Comparison of ENCODE assay signal across 1 cellular context in the genomic region with DNA sequence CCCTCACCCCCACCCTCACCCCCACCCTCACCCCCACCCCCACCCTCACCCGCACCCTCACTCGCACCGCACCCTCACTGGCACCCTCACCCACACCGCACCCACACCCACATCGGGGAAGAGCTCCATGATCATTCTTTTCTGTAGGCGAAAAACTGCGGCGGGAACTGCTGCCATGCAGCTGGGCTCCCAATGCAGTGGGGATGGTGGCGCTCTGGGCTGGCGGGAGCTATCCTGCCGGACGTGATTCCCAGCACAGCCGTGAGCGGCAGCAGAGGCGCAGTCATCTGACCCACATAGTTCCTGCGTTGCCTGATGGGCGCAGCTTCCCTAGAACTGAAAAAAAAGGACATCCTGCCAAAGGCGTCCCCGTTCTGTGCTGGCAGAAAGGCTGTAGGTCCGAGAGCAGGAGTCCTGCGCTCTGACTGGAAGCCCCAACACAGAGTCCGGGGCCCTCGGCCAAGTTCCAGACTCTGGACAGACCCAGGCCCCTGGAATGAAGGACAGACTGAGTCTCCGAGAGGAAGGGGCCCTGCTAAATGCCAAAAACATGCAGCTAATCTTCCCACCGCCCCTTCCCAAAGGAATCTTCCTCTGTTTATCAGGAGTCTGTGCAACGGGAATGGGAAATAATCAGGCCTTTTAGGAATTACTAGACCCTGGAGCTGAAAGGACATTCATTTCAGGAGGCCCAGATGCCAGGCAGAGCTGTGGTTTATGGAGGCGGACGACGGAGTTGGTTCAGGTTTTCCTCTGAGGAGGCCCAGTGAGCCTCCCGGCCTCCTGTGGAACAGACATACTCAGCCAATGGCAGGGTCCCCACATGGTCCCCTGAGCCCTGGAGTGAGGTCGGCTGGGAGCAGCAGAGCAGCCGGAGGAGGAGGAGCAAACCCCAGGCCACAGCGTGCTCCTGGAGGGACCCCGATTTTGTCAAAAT.
TF ChIP-seq lines count a peak whose summit lies in the region.

No MANE protein-coding gene starts in this region.

TF ChIP-seq in HepG2, 621 proteins besides CTCF, POLR2A, EP300 and RAD21 (continued from another document and continues in another):
- TF ChIP-seq, protein P1, sequence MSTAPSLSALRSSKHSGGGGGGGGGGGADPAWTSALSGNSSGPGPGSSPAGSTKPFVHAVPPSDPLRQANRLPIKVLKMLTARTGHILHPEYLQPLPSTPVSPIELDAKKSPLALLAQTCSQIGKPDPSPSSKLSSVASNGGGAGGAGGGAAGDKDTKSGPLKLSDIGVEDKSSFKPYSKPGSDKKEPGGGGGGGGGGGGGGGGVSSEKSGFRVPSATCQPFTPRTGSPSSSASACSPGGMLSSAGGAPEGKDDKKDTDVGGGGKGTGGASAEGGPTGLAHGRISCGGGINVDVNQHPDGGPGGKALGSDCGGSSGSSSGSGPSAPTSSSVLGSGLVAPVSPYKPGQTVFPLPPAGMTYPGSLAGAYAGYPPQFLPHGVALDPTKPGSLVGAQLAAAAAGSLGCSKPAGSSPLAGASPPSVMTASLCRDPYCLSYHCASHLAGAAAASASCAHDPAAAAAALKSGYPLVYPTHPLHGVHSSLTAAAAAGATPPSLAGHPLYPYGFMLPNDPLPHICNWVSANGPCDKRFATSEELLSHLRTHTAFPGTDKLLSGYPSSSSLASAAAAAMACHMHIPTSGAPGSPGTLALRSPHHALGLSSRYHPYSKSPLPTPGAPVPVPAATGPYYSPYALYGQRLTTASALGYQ (CRISPR knock-in tag; IDR thresholded peaks at IDR 0.05): no peak
- TF ChIP-seq, protein P2, sequence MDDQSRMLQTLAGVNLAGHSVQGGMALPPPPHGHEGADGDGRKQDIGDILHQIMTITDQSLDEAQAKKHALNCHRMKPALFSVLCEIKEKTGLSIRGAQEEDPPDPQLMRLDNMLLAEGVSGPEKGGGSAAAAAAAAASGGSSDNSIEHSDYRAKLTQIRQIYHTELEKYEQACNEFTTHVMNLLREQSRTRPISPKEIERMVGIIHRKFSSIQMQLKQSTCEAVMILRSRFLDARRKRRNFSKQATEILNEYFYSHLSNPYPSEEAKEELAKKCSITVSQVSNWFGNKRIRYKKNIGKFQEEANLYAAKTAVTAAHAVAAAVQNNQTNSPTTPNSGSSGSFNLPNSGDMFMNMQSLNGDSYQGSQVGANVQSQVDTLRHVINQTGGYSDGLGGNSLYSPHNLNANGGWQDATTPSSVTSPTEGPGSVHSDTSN (CRISPR knock-in tag; IDR thresholded peaks at IDR 0.05; ENCODE audit: borderline replicate concordance): no peak
- TF ChIP-seq PTBP1 (IDR thresholded peaks at IDR 0.05; ENCODE audit: low read depth, low read length, poor library complexity, severe bottlenecking): no peak
- no peak for TF ChIP-seq ZNF83 (CRISPR knock-in tag; IDR thresholded peaks at IDR 0.05; ENCODE audit: borderline replicate concordance)
- TF ChIP-seq ZSCAN29 (CRISPR knock-in tag; conservative IDR thresholded peaks at IDR 0.05): 0 out of 2 replicates have a peak, but pooled peaks have one; percentile 82
- peak; percentile 18; the same call in 1 of the 2 replicates for TF ChIP-seq NFYC (CRISPR knock-in tag; IDR thresholded peaks at IDR 0.05)
- no peak for TF ChIP-seq SOX13 (IDR thresholded peaks at IDR 0.05)
- TF ChIP-seq SOX13 (CRISPR knock-in tag; conservative IDR thresholded peaks at IDR 0.05 in 1 of 2, IDR thresholded peaks at IDR 0.05 in 1 of 2): peak in 1 of 2 experiments; percentile 31; a peak in 1 of 4 replicates
- TF ChIP-seq ZNF674 (CRISPR knock-in tag; IDR thresholded peaks at IDR 0.05; ENCODE audit: low read depth): no peak
- no peak for TF ChIP-seq ZSCAN31 (CRISPR knock-in tag; IDR thresholded peaks at IDR 0.05; ENCODE audit: low read depth)
- TF ChIP-seq ZFP36 (IDR thresholded peaks at IDR 0.05; ENCODE audit: borderline replicate concordance, low read depth, low read length, partially characterized antibody): no peak
- TF ChIP-seq ZMAT3 (CRISPR knock-in tag; conservative IDR thresholded peaks at IDR 0.05): peak; percentile 50; the same call in 1 of the 2 replicates
- TF ChIP-seq CHD4 (IDR thresholded peaks at IDR 0.05; ENCODE audit: borderline replicate concordance, low read length): 0 out of 2 replicates have a peak, but pooled peaks have one; percentile 28
- TF ChIP-seq, protein P3, sequence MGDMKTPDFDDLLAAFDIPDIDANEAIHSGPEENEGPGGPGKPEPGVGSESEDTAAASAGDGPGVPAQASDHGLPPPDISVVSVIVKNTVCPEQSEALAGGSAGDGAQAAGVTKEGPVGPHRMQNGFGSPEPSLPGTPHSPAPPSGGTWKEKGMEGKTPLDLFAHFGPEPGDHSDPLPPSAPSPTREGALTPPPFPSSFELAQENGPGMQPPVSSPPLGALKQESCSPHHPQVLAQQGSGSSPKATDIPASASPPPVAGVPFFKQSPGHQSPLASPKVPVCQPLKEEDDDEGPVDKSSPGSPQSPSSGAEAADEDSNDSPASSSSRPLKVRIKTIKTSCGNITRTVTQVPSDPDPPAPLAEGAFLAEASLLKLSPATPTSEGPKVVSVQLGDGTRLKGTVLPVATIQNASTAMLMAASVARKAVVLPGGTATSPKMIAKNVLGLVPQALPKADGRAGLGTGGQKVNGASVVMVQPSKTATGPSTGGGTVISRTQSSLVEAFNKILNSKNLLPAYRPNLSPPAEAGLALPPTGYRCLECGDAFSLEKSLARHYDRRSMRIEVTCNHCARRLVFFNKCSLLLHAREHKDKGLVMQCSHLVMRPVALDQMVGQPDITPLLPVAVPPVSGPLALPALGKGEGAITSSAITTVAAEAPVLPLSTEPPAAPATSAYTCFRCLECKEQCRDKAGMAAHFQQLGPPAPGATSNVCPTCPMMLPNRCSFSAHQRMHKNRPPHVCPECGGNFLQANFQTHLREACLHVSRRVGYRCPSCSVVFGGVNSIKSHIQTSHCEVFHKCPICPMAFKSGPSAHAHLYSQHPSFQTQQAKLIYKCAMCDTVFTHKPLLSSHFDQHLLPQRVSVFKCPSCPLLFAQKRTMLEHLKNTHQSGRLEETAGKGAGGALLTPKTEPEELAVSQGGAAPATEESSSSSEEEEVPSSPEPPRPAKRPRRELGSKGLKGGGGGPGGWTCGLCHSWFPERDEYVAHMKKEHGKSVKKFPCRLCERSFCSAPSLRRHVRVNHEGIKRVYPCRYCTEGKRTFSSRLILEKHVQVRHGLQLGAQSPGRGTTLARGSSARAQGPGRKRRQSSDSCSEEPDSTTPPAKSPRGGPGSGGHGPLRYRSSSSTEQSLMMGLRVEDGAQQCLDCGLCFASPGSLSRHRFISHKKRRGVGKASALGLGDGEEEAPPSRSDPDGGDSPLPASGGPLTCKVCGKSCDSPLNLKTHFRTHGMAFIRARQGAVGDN (CRISPR knock-in tag; IDR thresholded peaks at IDR 0.05): peak; percentile 92
- no peak for TF ChIP-seq ZNF24 (IDR thresholded peaks at IDR 0.05)
- TF ChIP-seq, protein P4, sequence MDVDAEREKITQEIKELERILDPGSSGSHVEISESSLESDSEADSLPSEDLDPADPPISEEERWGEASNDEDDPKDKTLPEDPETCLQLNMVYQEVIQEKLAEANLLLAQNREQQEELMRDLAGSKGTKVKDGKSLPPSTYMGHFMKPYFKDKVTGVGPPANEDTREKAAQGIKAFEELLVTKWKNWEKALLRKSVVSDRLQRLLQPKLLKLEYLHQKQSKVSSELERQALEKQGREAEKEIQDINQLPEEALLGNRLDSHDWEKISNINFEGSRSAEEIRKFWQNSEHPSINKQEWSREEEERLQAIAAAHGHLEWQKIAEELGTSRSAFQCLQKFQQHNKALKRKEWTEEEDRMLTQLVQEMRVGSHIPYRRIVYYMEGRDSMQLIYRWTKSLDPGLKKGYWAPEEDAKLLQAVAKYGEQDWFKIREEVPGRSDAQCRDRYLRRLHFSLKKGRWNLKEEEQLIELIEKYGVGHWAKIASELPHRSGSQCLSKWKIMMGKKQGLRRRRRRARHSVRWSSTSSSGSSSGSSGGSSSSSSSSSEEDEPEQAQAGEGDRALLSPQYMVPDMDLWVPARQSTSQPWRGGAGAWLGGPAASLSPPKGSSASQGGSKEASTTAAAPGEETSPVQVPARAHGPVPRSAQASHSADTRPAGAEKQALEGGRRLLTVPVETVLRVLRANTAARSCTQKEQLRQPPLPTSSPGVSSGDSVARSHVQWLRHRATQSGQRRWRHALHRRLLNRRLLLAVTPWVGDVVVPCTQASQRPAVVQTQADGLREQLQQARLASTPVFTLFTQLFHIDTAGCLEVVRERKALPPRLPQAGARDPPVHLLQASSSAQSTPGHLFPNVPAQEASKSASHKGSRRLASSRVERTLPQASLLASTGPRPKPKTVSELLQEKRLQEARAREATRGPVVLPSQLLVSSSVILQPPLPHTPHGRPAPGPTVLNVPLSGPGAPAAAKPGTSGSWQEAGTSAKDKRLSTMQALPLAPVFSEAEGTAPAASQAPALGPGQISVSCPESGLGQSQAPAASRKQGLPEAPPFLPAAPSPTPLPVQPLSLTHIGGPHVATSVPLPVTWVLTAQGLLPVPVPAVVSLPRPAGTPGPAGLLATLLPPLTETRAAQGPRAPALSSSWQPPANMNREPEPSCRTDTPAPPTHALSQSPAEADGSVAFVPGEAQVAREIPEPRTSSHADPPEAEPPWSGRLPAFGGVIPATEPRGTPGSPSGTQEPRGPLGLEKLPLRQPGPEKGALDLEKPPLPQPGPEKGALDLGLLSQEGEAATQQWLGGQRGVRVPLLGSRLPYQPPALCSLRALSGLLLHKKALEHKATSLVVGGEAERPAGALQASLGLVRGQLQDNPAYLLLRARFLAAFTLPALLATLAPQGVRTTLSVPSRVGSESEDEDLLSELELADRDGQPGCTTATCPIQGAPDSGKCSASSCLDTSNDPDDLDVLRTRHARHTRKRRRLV (CRISPR knock-in tag; IDR thresholded peaks at IDR 0.05): no peak
- TF ChIP-seq HDAC6 (IDR thresholded peaks at IDR 0.05; ENCODE audit: low read depth, low read length): no peak
- no peak for TF ChIP-seq NFE2L2 (IDR thresholded peaks at IDR 0.05; ENCODE audit: low read length)
- TF ChIP-seq MAFK (conservative IDR thresholded peaks at IDR 0.05 in 1 of 2, IDR thresholded peaks at IDR 0.05 in 1 of 2; ENCODE audit: low read length in 2 of 2): no peak
- TF ChIP-seq ZNF337 (CRISPR knock-in tag; IDR thresholded peaks at IDR 0.05; ENCODE audit: borderline replicate concordance, low read depth): no peak
- TF ChIP-seq, protein P5, sequence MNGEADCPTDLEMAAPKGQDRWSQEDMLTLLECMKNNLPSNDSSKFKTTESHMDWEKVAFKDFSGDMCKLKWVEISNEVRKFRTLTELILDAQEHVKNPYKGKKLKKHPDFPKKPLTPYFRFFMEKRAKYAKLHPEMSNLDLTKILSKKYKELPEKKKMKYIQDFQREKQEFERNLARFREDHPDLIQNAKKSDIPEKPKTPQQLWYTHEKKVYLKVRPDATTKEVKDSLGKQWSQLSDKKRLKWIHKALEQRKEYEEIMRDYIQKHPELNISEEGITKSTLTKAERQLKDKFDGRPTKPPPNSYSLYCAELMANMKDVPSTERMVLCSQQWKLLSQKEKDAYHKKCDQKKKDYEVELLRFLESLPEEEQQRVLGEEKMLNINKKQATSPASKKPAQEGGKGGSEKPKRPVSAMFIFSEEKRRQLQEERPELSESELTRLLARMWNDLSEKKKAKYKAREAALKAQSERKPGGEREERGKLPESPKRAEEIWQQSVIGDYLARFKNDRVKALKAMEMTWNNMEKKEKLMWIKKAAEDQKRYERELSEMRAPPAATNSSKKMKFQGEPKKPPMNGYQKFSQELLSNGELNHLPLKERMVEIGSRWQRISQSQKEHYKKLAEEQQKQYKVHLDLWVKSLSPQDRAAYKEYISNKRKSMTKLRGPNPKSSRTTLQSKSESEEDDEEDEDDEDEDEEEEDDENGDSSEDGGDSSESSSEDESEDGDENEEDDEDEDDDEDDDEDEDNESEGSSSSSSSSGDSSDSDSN (CRISPR knock-in tag; IDR thresholded peaks at IDR 0.05): peak; percentile 82
- TF ChIP-seq MTA3 (CRISPR knock-in tag; IDR thresholded peaks at IDR 0.05): no peak
- TF ChIP-seq BCL6 (CRISPR knock-in tag; IDR thresholded peaks at IDR 0.05): peak; percentile 37; the same call in 1 of the 2 replicates
- TF ChIP-seq ZNF879 (CRISPR knock-in tag; IDR thresholded peaks at IDR 0.05): 0 out of 2 replicates have a peak, but pooled peaks have one; percentile 65
- TF ChIP-seq HDAC2 (CRISPR knock-in tag; IDR thresholded peaks at IDR 0.05): peak; percentile 85
- TF ChIP-seq NKX3-1 (CRISPR knock-in tag; IDR thresholded peaks at IDR 0.05): no peak
- TF ChIP-seq ZNF205 (CRISPR knock-in tag; IDR thresholded peaks at IDR 0.05): peak; percentile 66
- TF ChIP-seq SP140L (CRISPR knock-in tag; IDR thresholded peaks at IDR 0.05; ENCODE audit: borderline replicate concordance): no peak
- no peak for TF ChIP-seq ZNF136 (CRISPR knock-in tag; IDR thresholded peaks at IDR 0.05; ENCODE audit: low read depth)
- TF ChIP-seq, protein P6, sequence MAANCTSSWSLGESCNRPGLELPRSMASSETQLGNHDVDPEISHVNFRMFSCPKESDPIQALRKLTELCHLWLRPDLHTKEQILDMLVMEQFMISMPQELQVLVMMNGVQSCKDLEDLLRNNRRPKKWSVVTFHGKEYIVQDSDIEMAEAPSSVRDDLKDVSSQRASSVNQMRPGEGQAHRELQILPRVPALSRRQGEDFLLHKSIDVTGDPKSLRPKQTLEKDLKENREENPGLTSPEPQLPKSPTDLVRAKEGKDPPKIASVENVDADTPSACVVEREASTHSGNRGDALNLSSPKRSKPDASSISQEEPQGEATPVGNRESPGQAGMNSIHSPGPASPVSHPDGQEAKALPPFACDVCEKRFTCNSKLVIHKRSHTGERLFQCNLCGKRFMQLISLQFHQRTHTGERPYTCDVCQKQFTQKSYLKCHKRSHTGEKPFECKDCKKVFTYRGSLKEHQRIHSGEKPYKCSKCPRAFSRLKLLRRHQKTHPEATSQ (CRISPR knock-in tag; IDR thresholded peaks at IDR 0.05; ENCODE audit: borderline replicate concordance): no peak
- TF ChIP-seq ZNF10 (CRISPR knock-in tag; IDR thresholded peaks at IDR 0.05; ENCODE audit: borderline replicate concordance, low read depth): no peak
- TF ChIP-seq ELF3 (CRISPR knock-in tag; IDR thresholded peaks at IDR 0.05): peak; percentile 83
- 0 out of 4 replicates have a peak, but pooled peaks of 1 of the 2 experiments have one; percentile 20 for TF ChIP-seq NR2F1 (CRISPR knock-in tag; IDR thresholded peaks at IDR 0.05)
- peak; percentile 47; the same call in 1 of the 2 replicates for TF ChIP-seq MYC (CRISPR knock-in tag; IDR thresholded peaks at IDR 0.05; ENCODE audit: borderline replicate concordance)
